In genomic region chr17:6510321-6511023, GRCh38 we compare ENCODE assay signal across 23 cellular contexts. TPM values are rescaled to one million over a fixed set of nuclear protein-coding genes. Genes with fewer than 3 reads are reported as not detected.
DNase-seq lines count a peak whose midpoint lies in the region; ATAC-seq, FAIRE-seq and TF ChIP-seq lines count a peak whose summit lies in the region.
"Had no signal": no experiment of that assay in that cellular context is flagged by ENCODE, and none has a peak within 500 bp of the region (broad histone marks: within the 10 kb centered on the region; RNA-seq: fewer than 3 reads in every experiment).

No MANE protein-coding gene starts in this region.

- no peak overlapping the region for H3K9ac ChIP-seq in endothelial cell of umbilical vein (replicated peaks; ENCODE audit: extremely low read depth, insufficient read depth, low read length)

- no peaks in the 10 kb centered on the region for H3K36me3 ChIP-seq in endothelial cell of umbilical vein (ENCODE audit: control insufficient read depth in 2 of 2, extremely low read depth in 1 of 2, insufficient read depth in 2 of 2, low read length in 2 of 2)

- no peaks in the 10 kb centered on the region for H3K79me2 ChIP-seq in endothelial cell of umbilical vein (ENCODE audit: control insufficient read depth, insufficient read depth, low read length)

- H3K27me3 ChIP-seq in endothelial cell of umbilical vein (ENCODE audit: control insufficient read depth in 2 of 2, insufficient read depth in 2 of 2, low read length in 2 of 2) = no peaks in the 10 kb centered on the region
- H3K27me3 ChIP-seq: dorsolateral prefrontal cortex had no signal

- H3K9me1 ChIP-seq in endothelial cell of umbilical vein (replicated peaks; ENCODE audit: control insufficient read depth, extremely low read depth, insufficient read depth, low read length) = no peaks in the 10 kb centered on the region

- no peaks in the 10 kb centered on the region for H4K20me1 ChIP-seq in endothelial cell of umbilical vein (replicated peaks; ENCODE audit: control insufficient read depth, extremely low read depth, insufficient read depth, low read length)

- ATAC-seq in HG02763 (IDR thresholded peaks at IDR 0.05; ENCODE audit: unreplicated experiment) (no peak), HG03139 (IDR thresholded peaks at IDR 0.05; ENCODE audit: unreplicated experiment) (no peak)
- ATAC-seq: CD8-positive, alpha-beta T cell; natural killer cell had no signal

- H3K4me2 ChIP-seq in endothelial cell of umbilical vein (ENCODE audit: insufficient read depth, low read length) = no peak overlapping the region

- H3K27ac ChIP-seq in endothelial cell of umbilical vein (ENCODE audit: insufficient read depth, low read depth, low read length) = no peak overlapping the region
- H3K27ac ChIP-seq: skin epidermis had no signal

- dilution Hi-C loops in endothelial cell of umbilical vein (cut with MboI; ENCODE audit: extremely low pct_ligation_motif_present, low sequenced_read_pairs) = no loop called here

- FAIRE-seq in endothelial cell of umbilical vein (lab: Jason Lieb, UNC) = no peak

- DNase-seq in ELR (ENCODE audit: low read depth) = peak; percentile 59
- peak; percentile 39 for DNase-seq in RKO (ENCODE audit: low spot score)
- DNase-seq in endothelial cell of umbilical vein (ENCODE audit: low read depth, low spot score) = peak; percentile 31
- DNase-seq in retina = peak; percentile 33
- no peak for DNase-seq in amniotic stem cell (lab: John Stamatoyannopoulos, UW)
- no peak for DNase-seq in NCI-H82 treated with DMSO at 0.1 percent for 48 hours (lab: John Stamatoyannopoulos, UW; ENCODE audit: unreplicated experiment)
- DNase-seq: activated CD4-positive, alpha-beta T cell treated with anti-CD3 and anti-CD28 coated beads, Interleukin-2, amount 50 U/mL, for 1 hour; activated CD8-positive, alpha-beta memory T cell treated with anti-CD3 and anti-CD28 coated beads, Interleukin-2, amount 50 U/mL, for 48 hours; activated gamma-delta T cell; CD8-positive, alpha-beta T cell; DMS53; dorsolateral prefrontal cortex; erythroblast; foreskin melanocyte; H7; natural killer cell; NCI-H1694; NCI-H82; OCI-M1; stimulated activated naive CD4-positive, alpha-beta T cell had no signal

- no peak overlapping the region for H3K4me3 ChIP-seq in endothelial cell of umbilical vein (replicated peaks in 1 of 3; ENCODE audit: insufficient read depth in 1 of 3, low read depth in 1 of 3, low read length in 3 of 3)
- H3K4me3 ChIP-seq: dorsolateral prefrontal cortex, skin epidermis had no signal

- POLR2A ChIA-PET in endothelial cell of umbilical vein (lab: Charles Lee) = no interaction called here

- CTCF ChIA-PET in endothelial cell of umbilical vein (lab: Charles Lee) = interaction anchor here (1.5 kb wide), 1 partner anchor 37 kb away, joined by 13 read pairs; no protein-coding TSS in a partner anchor

- no peak for TF ChIP-seq CTCF in endothelial cell of umbilical vein (IDR thresholded peaks at IDR 0.05; ENCODE audit: extremely low read depth in 1 of 2, insufficient read depth in 1 of 2, low read depth in 1 of 2, low read length in 2 of 2)

- peak overlapping the region; percentile 33 for H2AFZ ChIP-seq in endothelial cell of umbilical vein (ENCODE audit: low read depth, low read length)

- no TSS peak for BruUV-seq in endothelial cell of umbilical vein (replicated peaks; lab: Mats Ljungman, UMichigan)

- intact Hi-C loops in endothelial cell of umbilical vein (cut with micrococcal nuclease) = no loop called here

- TF ChIP-seq POLR2A in endothelial cell of umbilical vein (IDR thresholded peaks at IDR 0.05; ENCODE audit: low read depth, low read length) = no peak

- peaks cover 59% of the 10 kb centered on the region for H3K4me1 ChIP-seq in endothelial cell of umbilical vein (ENCODE audit: control insufficient read depth, extremely low read depth, insufficient read depth, low read length)

- H3K9me3 ChIP-seq in endothelial cell of umbilical vein (replicated peaks; ENCODE audit: control insufficient read depth, insufficient read depth, low read length) = no peaks in the 10 kb centered on the region

TF ChIP-seq in endothelial cell of umbilical vein, 7 proteins besides CTCF, POLR2A, EP300 and RAD21:
- TF ChIP-seq POLR2AphosphoS5 (IDR thresholded peaks at IDR 0.05; ENCODE audit: insufficient read depth, low read depth, low read length) (no peak), FOS (IDR thresholded peaks at IDR 0.05; ENCODE audit: borderline replicate concordance, insufficient read depth, low read length) (peak; percentile 47)

RNA-seq across cellular contexts. Expression of gene PITPNM3, which starts 45.9 kb away (rescaled TPM):
- 0.76 and 1.9 TPM in 2 replicates for total RNA-seq in endothelial cell of umbilical vein
- polyA plus RNA-seq in endothelial cell of umbilical vein = 1.0 and 1.1 TPM in 2 replicates
- polyA plus RNA-seq in endothelial cell of umbilical vein (2011; cell fraction: cytosol; rRNA removed) = 0.81 and 1.1 TPM in 2 replicates
- 3.0 and 3.9 TPM in 2 replicates for polyA plus RNA-seq in endothelial cell of umbilical vein (2011; cell fraction: nucleus; rRNA removed)
- 0.30 and 0.40 TPM in 2 replicates for polyA plus RNA-seq in endothelial cell of umbilical vein (2012)
- 0.85 and 1.1 TPM in 2 replicates for polyA minus RNA-seq in endothelial cell of umbilical vein
- 17.0 TPM for polyA minus RNA-seq in endothelial cell of umbilical vein (2011; cell fraction: cytosol; rRNA and poly(A)+ RNA removed)
- 1.3 and 1.9 TPM in 2 replicates for polyA minus RNA-seq in endothelial cell of umbilical vein (2011; cell fraction: nucleus; rRNA and poly(A)+ RNA removed)

Comparison
In these comparisons a context has a peak if more than half of its experiments do, and no peak if none do; other contexts are left out.
1. DNase-seq: peak in ELR (single experiment), RKO (single experiment), endothelial cell of umbilical vein (single experiment) and retina (single experiment); none in amniotic stem cell (single experiment) and NCI-H82 treated with DMSO at 0.1 percent for 48 hours (single experiment).